ENCODE assay signal across 20 cellular contexts in the genomic region with DNA sequence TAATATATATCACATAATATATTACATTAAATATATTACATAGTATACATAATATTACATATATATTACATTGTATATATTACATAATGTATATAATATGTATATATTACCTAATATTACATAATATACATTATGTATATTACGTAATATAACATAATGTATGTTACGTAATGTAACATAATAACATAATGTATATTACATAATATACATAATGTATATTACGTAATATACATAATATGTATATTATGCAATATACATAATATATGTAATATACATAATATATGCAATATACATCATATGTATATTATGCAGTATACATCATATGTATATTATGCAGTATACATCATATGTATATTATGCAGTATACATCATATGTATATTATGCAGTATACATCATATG.
"Had no signal": no experiment of that assay in that cellular context is flagged by ENCODE, and none has a peak within 500 bp of the region (broad histone marks: within the 10 kb centered on the region; RNA-seq: fewer than 3 reads in every experiment).

No MANE protein-coding gene starts in this region.

- DNase-seq: KBM-7, MV-4-11, NCI-H1048, NCI-H1105 treated with DMSO at 0.1 percent for 48 hours, NCI-H1417 treated with DMSO at 0.1 percent for 48 hours, NCI-H146, NCI-H1694 treated with DMSO at 0.1 percent for 48 hours, NCI-H1930, NCI-H2081, NCI-H2227 treated with DMSO at 0.1 percent for 48 hours, NCI-H524, NCI-H526 treated with DMSO at 0.1 percent for 48 hours, NCI-H774, Right ventricle myocardium superior, RPMI8226, SIG-M5, T-helper 2 cell had no signal

- H3K4me1 ChIP-seq: SJSA1 had no signal

- H3K27ac ChIP-seq: HL-60, SJSA1, SK-N-MC had no signal

- H3K4me3 ChIP-seq: SJSA1, SK-N-MC had no signal

- H3K36me3 ChIP-seq: SJSA1 had no signal
